8 cellular contexts compared by ENCODE assay signal in genomic region chr12:41891226-41891625, GRCh38.
"Had no signal": no experiment of that assay in that cellular context is flagged by ENCODE, and none has a peak within 500 bp of the region (broad histone marks: within the 10 kb centered on the region; RNA-seq: fewer than 3 reads in every experiment).

No MANE protein-coding gene starts in this region.

- DNase-seq: GDM1, GF-D8 had no signal

- FAIRE-seq: G401.6, GM12878, GM12891, GM12892, GM18507, GM19239 had no signal

- ATAC-seq: GM12878 had no signal

- H3K4me3 ChIP-seq: GM12878 had no signal
